8 cellular contexts compared by ENCODE assay signal in the genomic region with DNA sequence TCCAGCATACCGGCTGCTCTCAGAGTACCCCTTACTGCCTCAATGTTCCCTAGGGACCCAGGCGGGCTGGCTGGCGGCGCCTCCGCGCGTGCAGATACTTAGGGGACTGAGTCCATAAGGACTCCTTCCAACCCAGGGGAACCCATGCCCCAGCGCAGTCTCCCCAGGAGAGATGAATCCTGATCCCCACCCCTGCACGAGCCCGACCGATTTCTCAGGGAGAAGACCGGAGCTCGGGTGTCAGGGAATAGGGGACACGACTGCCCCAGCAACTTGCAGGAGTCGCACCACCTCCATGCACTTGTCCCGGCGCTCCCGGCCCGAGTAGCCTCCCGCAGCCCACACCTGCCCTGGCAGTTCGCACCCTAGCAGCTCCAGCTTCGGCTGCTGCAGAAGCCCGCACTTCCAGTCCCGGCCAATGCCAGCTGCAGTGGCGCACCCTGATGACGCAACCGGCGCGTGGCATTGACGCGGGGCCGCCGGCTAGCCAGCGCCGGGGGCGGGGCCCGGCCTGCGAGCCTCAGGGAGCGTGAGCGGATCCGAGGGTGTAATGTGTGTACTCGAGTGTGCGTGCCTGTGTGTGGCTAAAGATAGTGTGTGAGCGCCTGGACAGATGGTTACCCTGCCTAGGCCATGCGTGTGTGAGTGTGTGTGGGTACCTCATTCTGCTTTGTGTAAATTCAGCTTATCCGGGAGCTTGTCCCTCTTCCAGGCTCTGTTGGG. TPM values are rescaled to one million over a fixed set of nuclear protein-coding genes. Genes with fewer than 3 reads are reported as not detected.
DNase-seq lines count a peak whose midpoint lies in the region; ATAC-seq, FAIRE-seq and TF ChIP-seq lines count a peak whose summit lies in the region.

A gene with protein sequence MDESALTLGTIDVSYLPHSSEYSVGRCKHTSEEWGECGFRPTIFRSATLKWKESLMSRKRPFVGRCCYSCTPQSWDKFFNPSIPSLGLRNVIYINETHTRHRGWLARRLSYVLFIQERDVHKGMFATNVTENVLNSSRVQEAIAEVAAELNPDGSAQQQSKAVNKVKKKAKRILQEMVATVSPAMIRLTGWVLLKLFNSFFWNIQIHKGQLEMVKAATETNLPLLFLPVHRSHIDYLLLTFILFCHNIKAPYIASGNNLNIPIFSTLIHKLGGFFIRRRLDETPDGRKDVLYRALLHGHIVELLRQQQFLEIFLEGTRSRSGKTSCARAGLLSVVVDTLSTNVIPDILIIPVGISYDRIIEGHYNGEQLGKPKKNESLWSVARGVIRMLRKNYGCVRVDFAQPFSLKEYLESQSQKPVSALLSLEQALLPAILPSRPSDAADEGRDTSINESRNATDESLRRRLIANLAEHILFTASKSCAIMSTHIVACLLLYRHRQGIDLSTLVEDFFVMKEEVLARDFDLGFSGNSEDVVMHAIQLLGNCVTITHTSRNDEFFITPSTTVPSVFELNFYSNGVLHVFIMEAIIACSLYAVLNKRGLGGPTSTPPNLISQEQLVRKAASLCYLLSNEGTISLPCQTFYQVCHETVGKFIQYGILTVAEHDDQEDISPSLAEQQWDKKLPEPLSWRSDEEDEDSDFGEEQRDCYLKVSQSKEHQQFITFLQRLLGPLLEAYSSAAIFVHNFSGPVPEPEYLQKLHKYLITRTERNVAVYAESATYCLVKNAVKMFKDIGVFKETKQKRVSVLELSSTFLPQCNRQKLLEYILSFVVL (minus strand): TSS at position 437 of the 723 bp plus-strand sequence. CDS start 1,981 bp downstream, outside the sequence.

- no peak for TF ChIP-seq CTCF in D721Med (IDR thresholded peaks at IDR 0.05; ENCODE audit: insufficient read depth, missing control alignments)

- H3K4me1 ChIP-seq in HUES48 (ENCODE audit: control insufficient read depth, insufficient read depth, low read length), result peaks cover 9% of the 10 kb centered on the region; the same call in 1 of the 2 replicates
- peaks cover 6 to 15% of the 10 kb centered on the region in 2 donors for H3K4me1 ChIP-seq in muscle layer of duodenum (ENCODE audit: control insufficient read depth in 1 of 2, insufficient read depth in 2 of 2, low read length in 2 of 2)

- H3K4me3 ChIP-seq in HUES48 (ENCODE audit: low read depth, low read length) (peak within 1 kb of the TSS; percentile 96), muscle layer of duodenum (ENCODE audit: low read depth in 1 of 2, low read length in 2 of 2) (peak within 1 kb of the TSS; percentile 91 to 96)

- H3K36me3 ChIP-seq in HUES48 (ENCODE audit: control insufficient read depth, insufficient read depth, low read length) (peaks cover 25% of the 10 kb centered on the region), muscle layer of duodenum (ENCODE audit: control insufficient read depth in 1 of 2, insufficient read depth in 2 of 2, low read length in 2 of 2) (peaks cover 3 to 17% of the 10 kb centered on the region in 2 donors)

- H3K27me3 ChIP-seq in HUES48 (ENCODE audit: control insufficient read depth, insufficient read depth, low read length), result no peaks in the 10 kb centered on the region
- H3K27me3 ChIP-seq in muscle layer of duodenum (ENCODE audit: low read depth, low read length), result no peaks in the 10 kb centered on the region

- peak; percentile 95 for ATAC-seq in GM21423 (IDR thresholded peaks at IDR 0.05; ENCODE audit: unreplicated experiment)
- ATAC-seq in esophagus mucosa, result peak; percentile 100

- peak within 1 kb of the TSS; percentile 93 for H3K9ac ChIP-seq in HUES48 (ENCODE audit: low read depth, low read length)

- DNase-seq in D721Med (ENCODE audit: insufficient read length, low spot score) (peak; percentile 25), OCI-M1 (lab: John Stamatoyannopoulos, UW) (peak; percentile 97)
- DNase-seq in activated T-cell treated with anti-CD3 and anti-CD28 coated beads, Interleukin-2, amount 50 U/mL, for 24 hours, result peak; percentile 100
- DNase-seq in stimulated activated CD8-positive, alpha-beta memory T cell treated with anti-CD3 and anti-CD28 coated beads, Interleukin-7, amount 100 ng/mL, for 24 hours (ENCODE audit: low read depth), result peak; percentile 100

- FAIRE-seq in D721Med (lab: Jason Lieb, UNC), result no peak

- H3K27ac ChIP-seq in HUES48 (ENCODE audit: low read depth, low read length) (peak within 1 kb of the TSS; percentile 75), muscle layer of duodenum (ENCODE audit: low read length) (peak within 1 kb of the TSS; percentile 90)

- peak within 1 kb of the TSS; percentile 91 for H3K27ac Mint-ChIP-seq in activated T-cell treated with anti-CD3 and anti-CD28 coated beads, Interleukin-2, amount 50 U/mL, for 24 hours

- H3K9me3 Mint-ChIP-seq in activated T-cell treated with anti-CD3 and anti-CD28 coated beads, Interleukin-2, amount 50 U/mL, for 24 hours, result peaks cover 6% of the 10 kb centered on the region

- peaks cover 39% of the 10 kb centered on the region for H3K36me3 Mint-ChIP-seq in activated T-cell treated with anti-CD3 and anti-CD28 coated beads, Interleukin-2, amount 50 U/mL, for 24 hours (ENCODE audit: low read depth)

- H3K9me3 ChIP-seq in HUES48 (ENCODE audit: control insufficient read depth, insufficient read depth, low read length) (no peaks in the 10 kb centered on the region), muscle layer of duodenum (ENCODE audit: control insufficient read depth in 1 of 2, low read length in 2 of 2) (no peaks in the 10 kb centered on the region)

- H3K4me1 Mint-ChIP-seq in activated T-cell treated with anti-CD3 and anti-CD28 coated beads, Interleukin-2, amount 50 U/mL, for 24 hours (ENCODE audit: low read depth), result peaks cover 23% of the 10 kb centered on the region

- H3K27me3 Mint-ChIP-seq in activated T-cell treated with anti-CD3 and anti-CD28 coated beads, Interleukin-2, amount 50 U/mL, for 24 hours, result peaks cover 8% of the 10 kb centered on the region

- peak within 1 kb of the TSS; percentile 95 for H3K4me3 Mint-ChIP-seq in activated T-cell treated with anti-CD3 and anti-CD28 coated beads, Interleukin-2, amount 50 U/mL, for 24 hours

RNA-seq across cellular contexts. Expression of the gene that starts here (rescaled TPM):
- total RNA-seq in esophagus mucosa, result 3.8 TPM

Comparison
In these comparisons a context has a peak if more than half of its experiments do, and no peak if none do; other contexts are left out.
1. Peak in every context shown above with its lines: DNase-seq, ATAC-seq, H3K4me3 ChIP-seq and H3K27ac ChIP-seq.
2. DNase-seq: peak in every context shown above with its lines; median percentile 100 in activated T-cell treated with anti-CD3 and anti-CD28 coated beads, Interleukin-2, amount 50 U/mL, for 24 hours; 100 in stimulated activated CD8-positive, alpha-beta memory T cell treated with anti-CD3 and anti-CD28 coated beads, Interleukin-7, amount 100 ng/mL, for 24 hours; 97 in OCI-M1; 25 in D721Med.